Comparison of ENCODE assay signal across 8 cellular contexts in genomic region chr15:59688888-59689625, GRCh38. TPM values are rescaled to one million over a fixed set of nuclear protein-coding genes. Genes with fewer than 3 reads are reported as not detected.
DNase-seq lines count a peak whose midpoint lies in the region; ATAC-seq and TF ChIP-seq lines count a peak whose summit lies in the region.

Gene BNIP2 (minus strand): TSS chr15:59689320. CDS start chr15:59682457, 6,863 bp downstream.

- H3K4me1 Mint-ChIP-seq in activated T-helper 17 cell treated with anti-CD3 and anti-CD28 coated beads, Interleukin-2, amount 50 U/mL, for 72 hours = peaks cover 26% of the 10 kb centered on the region
- H3K4me1 Mint-ChIP-seq in naive thymus-derived CD8-positive, alpha-beta T cell = peaks cover 13 to 55% (median 41%) of the 10 kb centered on the region in 4 donors

- H3F3A ChIP-seq in GM23248 (ENCODE audit: insufficient read depth) = peaks cover 50% of the 10 kb centered on the region

- in situ Hi-C loops in GM23248 (cut with MboI) = no loop called here

- H3K9ac ChIP-seq in DND-41 (ENCODE audit: low read depth, low read length) (peak within 1 kb of the TSS; percentile 97), GM23248 (peak within 1 kb of the TSS; percentile 99), fibroblast of lung (ENCODE audit: insufficient read depth, low read length) (peak within 1 kb of the TSS; percentile 99)

- H3K9me3 ChIP-seq in DND-41 (ENCODE audit: insufficient read depth, low read length, severe bottlenecking) (no peaks in the 10 kb centered on the region), GM23248 (ENCODE audit: low read depth) (no peaks in the 10 kb centered on the region), fibroblast of lung (ENCODE audit: control insufficient read depth, insufficient read depth, low read depth, low read length) (no peaks in the 10 kb centered on the region)

- H3K36me3 Mint-ChIP-seq in activated T-helper 17 cell treated with anti-CD3 and anti-CD28 coated beads, Interleukin-2, amount 50 U/mL, for 72 hours (ENCODE audit: low read depth) = peaks cover 43% of the 10 kb centered on the region
- H3K36me3 Mint-ChIP-seq in naive thymus-derived CD8-positive, alpha-beta T cell = peaks cover 0 to 17% (median 2%) of the 10 kb centered on the region in 3 donors

- peak within 1 kb of the TSS; percentile 95 for H3K4me3 Mint-ChIP-seq in activated T-helper 17 cell treated with anti-CD3 and anti-CD28 coated beads, Interleukin-2, amount 50 U/mL, for 72 hours
- peak within 1 kb of the TSS; percentile 81 to 98 (median 96) for H3K4me3 Mint-ChIP-seq in naive thymus-derived CD8-positive, alpha-beta T cell

- peak; percentile 98 for DNase-seq in DND-41
- peak; percentile 99 for DNase-seq in GM23248
- peak; percentile 96 for DNase-seq in LNCaP clone FGC (ENCODE audit: low read depth)
- peak; percentile 97 for DNase-seq in RWPE1 (ENCODE audit: low spot score)
- peak; percentile 98 for DNase-seq in fibroblast of lung (ENCODE audit: low read depth in 2 of 2)
- DNase-seq in naive thymus-derived CD8-positive, alpha-beta T cell = peak; percentile 97 to 100 (median 99)
- peak; percentile 97 to 99 (median 99) for DNase-seq in stimulated activated naive CD4-positive, alpha-beta T cell (lab: John Stamatoyannopoulos, UW)

- H3K27me3 ChIP-seq in DND-41 (ENCODE audit: insufficient read depth, low read length, poor library complexity) = no peaks in the 10 kb centered on the region
- no peaks in the 10 kb centered on the region for H3K27me3 ChIP-seq in GM23248 (replicated peaks; ENCODE audit: insufficient read depth)
- no peaks in the 10 kb centered on the region for H3K27me3 ChIP-seq in fibroblast of lung (ENCODE audit: control insufficient read depth, insufficient read depth, low read length)

- H3K27ac Mint-ChIP-seq in activated T-helper 17 cell treated with anti-CD3 and anti-CD28 coated beads, Interleukin-2, amount 50 U/mL, for 72 hours = peak within 1 kb of the TSS; percentile 98
- peak within 1 kb of the TSS; percentile 86 to 100 (median 98) for H3K27ac Mint-ChIP-seq in naive thymus-derived CD8-positive, alpha-beta T cell

- peaks cover 51% of the 10 kb centered on the region for H3K79me2 ChIP-seq in DND-41 (ENCODE audit: insufficient read depth, low read length)
- peaks cover 50% of the 10 kb centered on the region for H3K79me2 ChIP-seq in GM23248 (ENCODE audit: insufficient read depth)
- peaks cover 50% of the 10 kb centered on the region for H3K79me2 ChIP-seq in fibroblast of lung (ENCODE audit: control insufficient read depth, insufficient read depth, low read length)

- peak; percentile 89 for ATAC-seq in DND-41 (ENCODE audit: insufficient read depth, low read depth)
- peak; percentile 90 for ATAC-seq in activated T-helper 17 cell treated with anti-CD3 and anti-CD28 coated beads, Interleukin-2, amount 50 U/mL, for 72 hours (replicated peaks)
- ATAC-seq in naive thymus-derived CD8-positive, alpha-beta T cell = peak; percentile 91

- H3K27me3 Mint-ChIP-seq in activated T-helper 17 cell treated with anti-CD3 and anti-CD28 coated beads, Interleukin-2, amount 50 U/mL, for 72 hours = no peaks in the 10 kb centered on the region
- no peaks in the 10 kb centered on the region for H3K27me3 Mint-ChIP-seq in naive thymus-derived CD8-positive, alpha-beta T cell

- CTCF ChIA-PET in RWPE1 (lab: Yijun Ruan, JAX) = interaction anchor here (0.7 kb wide), 1 partner anchor 1427 kb away, joined by 4 read pairs; no protein-coding TSS in a partner anchor

- H3K27ac ChIP-seq in DND-41 (ENCODE audit: low read length) (peak within 1 kb of the TSS; percentile 96), GM23248 (peak within 1 kb of the TSS; percentile 99), RWPE1 (peak within 1 kb of the TSS; percentile 96), fibroblast of lung (ENCODE audit: insufficient read depth, low read length) (peak within 1 kb of the TSS; percentile 100)

- H2AFZ ChIP-seq in DND-41 (ENCODE audit: low read depth, low read length) (peak within 1 kb of the TSS; percentile 89), GM23248 (peak within 1 kb of the TSS; percentile 95), fibroblast of lung (ENCODE audit: low read length) (peak within 1 kb of the TSS; percentile 32)

- no peaks in the 10 kb centered on the region for H3K9me3 Mint-ChIP-seq in activated T-helper 17 cell treated with anti-CD3 and anti-CD28 coated beads, Interleukin-2, amount 50 U/mL, for 72 hours
- no peaks in the 10 kb centered on the region for H3K9me3 Mint-ChIP-seq in naive thymus-derived CD8-positive, alpha-beta T cell

- H3K4me2 ChIP-seq in DND-41 (ENCODE audit: insufficient read depth, low read length) (peak within 1 kb of the TSS; percentile 75), GM23248 (ENCODE audit: unreplicated experiment) (peak within 1 kb of the TSS; percentile 98), fibroblast of lung (ENCODE audit: extremely low read depth, insufficient read depth, low read length) (peak within 1 kb of the TSS; percentile 81)

- H4K20me1 ChIP-seq in DND-41 (ENCODE audit: insufficient read depth, low read length) (peaks cover 43% of the 10 kb centered on the region), GM23248 (ENCODE audit: insufficient read depth) (peaks cover 8% of the 10 kb centered on the region; the same call in 1 of the 2 replicates), fibroblast of lung (ENCODE audit: control insufficient read depth, extremely low read depth, insufficient read depth, low read length) (peaks cover 2% of the 10 kb centered on the region)

- H3K4me3 ChIP-seq in DND-41 (ENCODE audit: low read depth in 1 of 2, low read length in 2 of 2) = peak within 1 kb of the TSS; percentile 98 to 99
- H3K4me3 ChIP-seq in GM23248 = peak within 1 kb of the TSS; percentile 98
- peak within 1 kb of the TSS; percentile 80 for H3K4me3 ChIP-seq in LNCaP clone FGC (ENCODE audit: low read depth, low read length)
- H3K4me3 ChIP-seq in fibroblast of lung (replicated peaks in 1 of 4; ENCODE audit: control extremely low read depth in 1 of 4, insufficient read depth in 1 of 4, low read depth in 3 of 4, low read length in 4 of 4) = peak within 1 kb of the TSS; percentile 92 to 98 (median 98)

- POLR2A ChIA-PET in RWPE1 (lab: Yijun Ruan, JAX; ENCODE audit: low non-redundant PET) = interaction anchor here (0.7 kb wide), 1 partner anchor 13 kb away, joined by 7 read pairs; no protein-coding TSS in a partner anchor
- POLR2A ChIA-PET in naive thymus-derived CD8-positive, alpha-beta T cell (lab: Charles Lee) = interaction anchor here (0.6 to 3.1 kb wide), 12 partner anchors 30 to 918 kb away, joined by 3 to 26 read pairs (median 4); partner anchors contain the start of genes GTF2A2, MINDY2 and RNF111

- 1 to 2% methylated on average over 36 to 72 of the region's 74 CpGs for WGBS in GM23248 (ENCODE audit: low coverage in 1 of 2, low lambda C conversion rate in 2 of 2, missing lambda C conversion rate in 2 of 2), 2 experiments

- no peak for TF ChIP-seq CTCF in DND-41 (IDR thresholded peaks at IDR 0.05; ENCODE audit: borderline replicate concordance, extremely low read depth, low read length, poor library complexity, severe bottlenecking)
- no peak for TF ChIP-seq CTCF in LNCaP clone FGC (IDR thresholded peaks at IDR 0.05; ENCODE audit: control insufficient read depth, extremely low read depth, insufficient read depth)
- TF ChIP-seq CTCF in RWPE1 (conservative IDR thresholded peaks at IDR 0.05; ENCODE audit: low read depth) = no peak
- TF ChIP-seq CTCF in fibroblast of lung (conservative IDR thresholded peaks at IDR 0.05 in 1 of 2, IDR thresholded peaks at IDR 0.05 in 1 of 2; ENCODE audit: low read depth in 1 of 2, low read length in 2 of 2) = no peak

- H3K4me1 ChIP-seq in DND-41 (ENCODE audit: insufficient read depth, low read length) (peaks cover 45% of the 10 kb centered on the region), GM23248 (ENCODE audit: insufficient read depth) (peaks cover 29% of the 10 kb centered on the region), fibroblast of lung (ENCODE audit: control insufficient read depth, extremely low read depth, insufficient read depth, low read length) (peaks cover 21% of the 10 kb centered on the region)

- H3K9me2 ChIP-seq in GM23248 (ENCODE audit: insufficient read depth) = no peaks in the 10 kb centered on the region

- H3K36me3 ChIP-seq in DND-41 (ENCODE audit: insufficient read depth, low read length) (peaks cover 19% of the 10 kb centered on the region), GM23248 (ENCODE audit: low read depth) (0 out of 2 replicates have a peak, but pooled peaks cover 6% of the 10 kb centered on the region), fibroblast of lung (ENCODE audit: control insufficient read depth, insufficient read depth, low read length) (peaks cover 2% of the 10 kb centered on the region)

RNA-seq across cellular contexts. Expression of gene BNIP2, which starts in this region (rescaled TPM):
- total RNA-seq in GM23248 (2014; rRNA removed; shearing (Covaris generic)) = 113 and 123 TPM in 2 replicates
- 81.6 and 81.9 TPM in 2 replicates for polyA plus RNA-seq in GM23248 (2016; fragmentation: Nextera tagmentation; extraction: Ambion mirVana)
- total RNA-seq in activated T-helper 17 cell treated with anti-CD3 and anti-CD28 coated beads, Interleukin-2, amount 50 U/mL, for 72 hours = 10 to 100 TPM; 46.5 to 59.2 TPM
- 75.2 and 82.9 TPM in 2 replicates for total RNA-seq in fibroblast of lung
- 83.4 and 93.2 TPM in 2 replicates for polyA plus RNA-seq in fibroblast of lung
- 45.9 and 48.2 TPM in 2 replicates for polyA plus RNA-seq in fibroblast of lung (2012)
- 2.7 and 6.2 TPM in 2 replicates for polyA minus RNA-seq in fibroblast of lung (ENCODE audit: low replicate concordance)
- 100 to 1,000 TPM; 107 to 118 TPM for total RNA-seq in naive thymus-derived CD8-positive, alpha-beta T cell
- polyA plus RNA-seq in naive thymus-derived CD8-positive, alpha-beta T cell = 10 to 100 TPM; 92.2 to 93.4 (median 92.2) TPM

Comparison
In these comparisons a context has a peak if more than half of its experiments do, and no peak if none do; other contexts are left out.
1. Peak in every context shown above with its lines: DNase-seq, ATAC-seq, H3K4me3 ChIP-seq and H3K27ac ChIP-seq.
2. H2AFZ ChIP-seq: peak in every context shown above with its lines; median percentile 95 in GM23248; 89 in DND-41; 32 in fibroblast of lung.